Comparison of ENCODE assay signal across 8 cellular contexts in genomic region chr1:194289569-194290266, GRCh38.
DNase-seq lines count a peak whose midpoint lies in the region; ATAC-seq lines count a peak whose summit lies in the region.

No MANE protein-coding gene starts in this region.

- DNase-seq in T-cell, result peak in 32 of 34 experiments; percentile 10 to 80 (median 54)
- DNase-seq in left colon, result peak; percentile 8 to 23
- no peak for DNase-seq in effector CD8-positive, alpha-beta T cell (lab: John Stamatoyannopoulos, UW)
- no peak for DNase-seq in NCI-H2107 treated with DMSO at 0.1 percent for 48 hours (lab: John Stamatoyannopoulos, UW; ENCODE audit: unreplicated experiment)
- no peak for DNase-seq in middle frontal gyrus (ENCODE audit: extremely low spot score, low spot score)
- no peak for DNase-seq in hippocampal formation (lab: John Stamatoyannopoulos, UW)

- POLR2A ChIA-PET in T-cell (lab: Charles Lee), result no interaction called here

- no peaks in the 10 kb centered on the region for H3K9me3 Mint-ChIP-seq in T-cell

- H3K4me3 Mint-ChIP-seq in T-cell, result peak overlapping the region; percentile 28 to 73 (median 72)

- intact Hi-C loops in left colon (cut with DNase I, micrococcal nuclease), result no loop called here

- ATAC-seq in GM18861 (IDR thresholded peaks at IDR 0.05; ENCODE audit: unreplicated experiment), result peak; percentile 97
- ATAC-seq in HG02938 (IDR thresholded peaks at IDR 0.05; ENCODE audit: unreplicated experiment), result peak; percentile 97
- ATAC-seq in T-cell (replicated peaks in 1 of 4), result peak; percentile 87 to 98 (median 96)
- ATAC-seq in left colon, result peak; percentile 89

- CTCF ChIA-PET in T-cell (lab: Charles Lee), result interaction anchor here (0.6 to 1.2 kb wide), 4 partner anchors 1104 to 1299 kb away, joined by 3 to 7 read pairs (median 4); partner anchors contain the start of genes B3GALT2 (in 1 of the 2) and UCHL5 (in 1 of the 2)

- H3K27me3 Mint-ChIP-seq in T-cell, result no peaks in the 10 kb centered on the region

- H3K4me1 Mint-ChIP-seq in T-cell, result peaks cover 19 to 41% (median 31%) of the 10 kb centered on the region in 3 donors

- H3K36me3 Mint-ChIP-seq in T-cell, result no peaks in the 10 kb centered on the region

- H3K27ac Mint-ChIP-seq in T-cell, result peak overlapping the region in 1 of 2 donors; percentile 64

Comparison
In these comparisons a context has a peak if more than half of its experiments do, and no peak if none do; other contexts are left out.
1. DNase-seq: peak in T-cell (32 of 34) and left colon (2 of 2); none in effector CD8-positive, alpha-beta T cell (single experiment), NCI-H2107 treated with DMSO at 0.1 percent for 48 hours (single experiment), middle frontal gyrus (single experiment) and hippocampal formation (0 of 2).
2. Peak in every context shown above with its lines, with median percentiles within 50 percentile points of each other: ATAC-seq.